In genomic region chr10:77029684-77030407, GRCh38 we compare ENCODE assay signal across 20 cellular contexts.
"Had no signal": no experiment of that assay in that cellular context is flagged by ENCODE, and none has a peak within 500 bp of the region (broad histone marks: within the 10 kb centered on the region; RNA-seq: fewer than 3 reads in every experiment).

No MANE protein-coding gene starts in this region.

- H3K27ac Mint-ChIP-seq: activated CD4-positive, alpha-beta memory T cell treated with anti-CD3 and anti-CD28 coated beads for 36 hours; activated CD4-positive, alpha-beta T cell treated with anti-CD3 and anti-CD28 coated beads for 36 hours; activated CD8-positive, alpha-beta memory T cell treated with anti-CD3 and anti-CD28 coated beads, Interleukin-2, amount 10 ng/mL, durations not matched to agents 7 days and 5 days; activated naive CD4-positive, alpha-beta T cell treated with anti-CD3 and anti-CD28 coated beads for 36 hours; activated naive CD8-positive, alpha-beta T cell treated with anti-CD3 and anti-CD28 coated beads, Interleukin-2, amount 50 U/mL, for 24 hours; activated T-helper 2 cell treated with anti-CD3 and anti-CD28 coated beads, Interferon-gamma antibody, Interleukin-2, Interleukin-4, amounts not matched to agents 10 μg/mL and 5 μg/mL and 100 μg/mL, durations not matched to agents 14 hours and 24 hours and 36 hours; mesothelial cell of epicardium; neural progenitor cell; stimulated activated naive CD8-positive, alpha-beta T cell treated with anti-CD3 and anti-CD28 coated beads, Interleukin-15, Interleukin-2, amounts not matched to agents 100 ng/mL and 50 ng/mL, for 24 hours; T-helper 1 cell treated with Interleukin-12 subunit alpha and Interleukin-12 subunit beta and Interleukin-4 antibody, amounts not matched to agents 30 μg/mL and 1 μg/mL, for 36 hours had no signal

- H3K4me1 Mint-ChIP-seq: activated CD8-positive, alpha-beta memory T cell treated with anti-CD3 and anti-CD28 coated beads, Interleukin-2, amount 10 ng/mL, durations not matched to agents 7 days and 5 days; activated naive CD8-positive, alpha-beta T cell treated with anti-CD3 and anti-CD28 coated beads, Interleukin-2, amount 50 U/mL, for 24 hours had no signal

- H3K27me3 ChIP-seq: ascending aorta, breast epithelium, hepatocyte, neural progenitor cell, pancreas, suprapubic skin had no signal

- H3K4me1 ChIP-seq: breast epithelium, neural progenitor cell, pancreas, suprapubic skin had no signal

- DNase-seq: activated CD4-positive, alpha-beta memory T cell treated with anti-CD3 and anti-CD28 coated beads for 36 hours; activated CD4-positive, alpha-beta T cell treated with anti-CD3 and anti-CD28 coated beads for 36 hours; activated CD8-positive, alpha-beta memory T cell treated with anti-CD3 and anti-CD28 coated beads, Interleukin-2, amount 10 ng/mL, durations not matched to agents 7 days and 5 days; activated naive CD4-positive, alpha-beta T cell treated with anti-CD3 and anti-CD28 coated beads for 36 hours; activated naive CD8-positive, alpha-beta T cell treated with anti-CD3 and anti-CD28 coated beads, Interleukin-2, amount 50 U/mL, for 24 hours; activated T-cell treated with anti-CD3 and anti-CD28 coated beads, Interleukin-2, amount 50 U/mL, for 1 hour; lower lobe of right lung; pancreas; retina; trophoblast cell had no signal

- H3K36me3 Mint-ChIP-seq: activated CD4-positive, alpha-beta memory T cell treated with anti-CD3 and anti-CD28 coated beads for 36 hours; activated CD8-positive, alpha-beta memory T cell treated with anti-CD3 and anti-CD28 coated beads, Interleukin-2, amount 10 ng/mL, durations not matched to agents 7 days and 5 days; mesothelial cell of epicardium; neural progenitor cell had no signal

- H3K9me3 Mint-ChIP-seq: activated CD4-positive, alpha-beta memory T cell treated with anti-CD3 and anti-CD28 coated beads for 36 hours; activated naive CD4-positive, alpha-beta T cell treated with anti-CD3 and anti-CD28 coated beads for 36 hours; activated naive CD8-positive, alpha-beta T cell treated with anti-CD3 and anti-CD28 coated beads, Interleukin-2, amount 50 U/mL, for 24 hours; activated T-helper 2 cell treated with anti-CD3 and anti-CD28 coated beads, Interferon-gamma antibody, Interleukin-2, Interleukin-4, amounts not matched to agents 10 μg/mL and 5 μg/mL and 100 μg/mL, durations not matched to agents 14 hours and 24 hours and 36 hours; mesothelial cell of epicardium; neural progenitor cell; stimulated activated naive CD8-positive, alpha-beta T cell treated with anti-CD3 and anti-CD28 coated beads, Interleukin-15, Interleukin-2, amounts not matched to agents 100 ng/mL and 50 ng/mL, for 24 hours; T-helper 1 cell treated with Interleukin-12 subunit alpha and Interleukin-12 subunit beta and Interleukin-4 antibody, amounts not matched to agents 30 μg/mL and 1 μg/mL, for 36 hours had no signal

- H3K4me3 Mint-ChIP-seq: activated CD4-positive, alpha-beta memory T cell treated with anti-CD3 and anti-CD28 coated beads for 36 hours; activated CD4-positive, alpha-beta T cell treated with anti-CD3 and anti-CD28 coated beads for 36 hours; activated CD8-positive, alpha-beta memory T cell treated with anti-CD3 and anti-CD28 coated beads, Interleukin-2, amount 10 ng/mL, durations not matched to agents 7 days and 5 days; activated naive CD4-positive, alpha-beta T cell treated with anti-CD3 and anti-CD28 coated beads for 36 hours; activated naive CD8-positive, alpha-beta T cell treated with anti-CD3 and anti-CD28 coated beads, Interleukin-2, amount 50 U/mL, for 24 hours; mesothelial cell of epicardium; neural progenitor cell; stimulated activated naive CD8-positive, alpha-beta T cell treated with anti-CD3 and anti-CD28 coated beads, Interleukin-15, Interleukin-2, amounts not matched to agents 100 ng/mL and 50 ng/mL, for 24 hours; T-helper 1 cell treated with Interleukin-12 subunit alpha and Interleukin-12 subunit beta and Interleukin-4 antibody, amounts not matched to agents 30 μg/mL and 1 μg/mL, for 36 hours had no signal

- H3K9me3 ChIP-seq: ascending aorta, breast epithelium, lower lobe of right lung, pancreas, suprapubic skin had no signal

- ATAC-seq: activated CD4-positive, alpha-beta T cell treated with anti-CD3 and anti-CD28 coated beads for 36 hours; activated CD8-positive, alpha-beta memory T cell treated with anti-CD3 and anti-CD28 coated beads, Interleukin-2, amount 10 ng/mL, durations not matched to agents 7 days and 5 days; activated naive CD8-positive, alpha-beta T cell treated with anti-CD3 and anti-CD28 coated beads, Interleukin-2, amount 50 U/mL, for 24 hours; lower lobe of right lung; pancreas had no signal

- H3K4me3 ChIP-seq: ascending aorta, breast epithelium, hepatocyte, lower lobe of right lung, neural progenitor cell, pancreas, suprapubic skin had no signal

- H3K27ac ChIP-seq: ascending aorta, breast epithelium, epithelial cell of prostate, hepatocyte, lower lobe of right lung, neural progenitor cell, pancreas, suprapubic skin had no signal

- H3K36me3 ChIP-seq: ascending aorta, breast epithelium, lower lobe of right lung, neural progenitor cell, pancreas, suprapubic skin had no signal
